ENCODE assay signal across 1 cellular context in the genomic region with DNA sequence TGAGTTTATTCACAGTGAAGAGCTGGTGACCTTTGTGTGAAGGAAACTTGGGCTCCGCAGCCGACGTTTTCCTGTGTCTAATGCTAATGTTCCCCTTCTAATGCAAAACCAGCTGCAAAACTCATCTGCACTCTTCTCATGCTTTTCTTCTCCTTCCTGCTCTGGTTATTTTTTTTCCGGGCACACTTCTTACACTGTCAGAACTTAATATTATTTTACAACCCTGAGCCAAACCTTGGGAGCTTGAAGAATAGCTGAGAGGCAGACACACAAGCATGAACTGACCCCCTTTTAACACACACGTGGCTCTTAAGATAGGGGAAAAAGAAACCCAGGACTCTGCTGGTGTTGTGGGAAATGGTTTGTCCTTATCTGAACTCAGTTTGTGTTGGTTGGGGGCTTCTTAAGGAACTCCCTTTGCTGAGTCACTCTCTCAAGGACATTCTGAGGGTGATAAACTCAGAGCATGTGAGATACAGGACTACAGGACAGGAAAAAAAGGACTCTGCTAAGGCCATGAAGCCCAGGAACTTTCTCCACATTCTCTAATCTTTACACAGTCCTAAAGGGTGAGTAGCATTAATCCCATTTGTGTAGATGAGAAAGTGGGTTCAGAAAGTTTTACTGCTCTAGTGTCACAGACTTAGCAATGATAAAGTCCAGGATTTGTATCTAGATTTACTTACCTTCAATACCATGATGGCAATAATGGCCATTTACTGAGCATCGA.
TF ChIP-seq lines count a peak whose summit lies in the region.

No MANE protein-coding gene starts in this region.

TF ChIP-seq in GM23338, 12 proteins besides CTCF, POLR2A, EP300 and RAD21 (continued from another document):
- no peak for TF ChIP-seq ZNF462 (CRISPR knock-in tag; IDR thresholded peaks at IDR 0.05)
- no peak for TF ChIP-seq EZH2phosphoT487 (IDR thresholded peaks at IDR 0.05; ENCODE audit: unreplicated experiment)
